Comparison of ENCODE assay signal across 1 cellular context in the genomic region with DNA sequence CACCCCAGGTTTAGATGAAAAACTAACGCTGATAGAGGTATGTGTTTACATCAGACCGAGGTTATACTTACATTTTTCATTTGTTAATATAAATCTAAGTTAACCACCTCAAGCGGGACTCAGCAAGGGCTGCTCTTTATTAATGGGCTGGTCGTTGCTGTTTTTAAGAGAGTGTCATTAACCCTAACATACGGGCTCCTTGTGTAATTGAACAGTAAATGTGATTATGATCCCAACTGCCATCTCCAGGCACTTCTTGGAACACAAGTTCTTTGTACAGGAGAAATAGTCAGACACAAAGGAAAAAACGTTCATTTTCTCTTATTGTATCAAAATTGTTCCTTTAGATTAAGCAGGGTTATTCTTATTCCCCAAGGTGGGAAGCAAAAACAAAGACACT.
TF ChIP-seq lines count a peak whose summit lies in the region.

No MANE protein-coding gene starts in this region.

TF ChIP-seq in WTC11, 78 proteins besides CTCF, POLR2A, EP300 and RAD21 (continued from another document):
- TF ChIP-seq, protein P1, sequence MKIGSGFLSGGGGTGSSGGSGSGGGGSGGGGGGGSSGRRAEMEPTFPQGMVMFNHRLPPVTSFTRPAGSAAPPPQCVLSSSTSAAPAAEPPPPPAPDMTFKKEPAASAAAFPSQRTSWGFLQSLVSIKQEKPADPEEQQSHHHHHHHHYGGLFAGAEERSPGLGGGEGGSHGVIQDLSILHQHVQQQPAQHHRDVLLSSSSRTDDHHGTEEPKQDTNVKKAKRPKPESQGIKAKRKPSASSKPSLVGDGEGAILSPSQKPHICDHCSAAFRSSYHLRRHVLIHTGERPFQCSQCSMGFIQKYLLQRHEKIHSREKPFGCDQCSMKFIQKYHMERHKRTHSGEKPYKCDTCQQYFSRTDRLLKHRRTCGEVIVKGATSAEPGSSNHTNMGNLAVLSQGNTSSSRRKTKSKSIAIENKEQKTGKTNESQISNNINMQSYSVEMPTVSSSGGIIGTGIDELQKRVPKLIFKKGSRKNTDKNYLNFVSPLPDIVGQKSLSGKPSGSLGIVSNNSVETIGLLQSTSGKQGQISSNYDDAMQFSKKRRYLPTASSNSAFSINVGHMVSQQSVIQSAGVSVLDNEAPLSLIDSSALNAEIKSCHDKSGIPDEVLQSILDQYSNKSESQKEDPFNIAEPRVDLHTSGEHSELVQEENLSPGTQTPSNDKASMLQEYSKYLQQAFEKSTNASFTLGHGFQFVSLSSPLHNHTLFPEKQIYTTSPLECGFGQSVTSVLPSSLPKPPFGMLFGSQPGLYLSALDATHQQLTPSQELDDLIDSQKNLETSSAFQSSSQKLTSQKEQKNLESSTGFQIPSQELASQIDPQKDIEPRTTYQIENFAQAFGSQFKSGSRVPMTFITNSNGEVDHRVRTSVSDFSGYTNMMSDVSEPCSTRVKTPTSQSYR (CRISPR knock-in tag; IDR thresholded peaks at IDR 0.05) = no peak
- TF ChIP-seq, protein P2, sequence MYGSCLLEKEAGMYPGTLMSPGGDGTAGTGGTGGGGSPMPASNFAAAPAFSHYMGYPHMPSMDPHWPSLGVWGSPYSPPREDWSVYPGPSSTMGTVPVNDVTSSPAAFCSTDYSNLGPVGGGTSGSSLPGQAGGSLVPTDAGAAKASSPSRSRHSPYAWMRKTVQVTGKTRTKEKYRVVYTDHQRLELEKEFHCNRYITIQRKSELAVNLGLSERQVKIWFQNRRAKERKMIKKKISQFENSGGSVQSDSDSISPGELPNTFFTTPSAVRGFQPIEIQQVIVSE (CRISPR knock-in tag; IDR thresholded peaks at IDR 0.05; ENCODE audit: borderline replicate concordance) = no peak
- TF ChIP-seq KAT7 (CRISPR knock-in tag; IDR thresholded peaks at IDR 0.05; ENCODE audit: borderline replicate concordance) (no peak), GTF2I (CRISPR knock-in tag; conservative IDR thresholded peaks at IDR 0.05) (no peak), ELF4 (CRISPR knock-in tag; IDR thresholded peaks at IDR 0.05; ENCODE audit: low read depth) (no peak)
- TF ChIP-seq, protein P3, sequence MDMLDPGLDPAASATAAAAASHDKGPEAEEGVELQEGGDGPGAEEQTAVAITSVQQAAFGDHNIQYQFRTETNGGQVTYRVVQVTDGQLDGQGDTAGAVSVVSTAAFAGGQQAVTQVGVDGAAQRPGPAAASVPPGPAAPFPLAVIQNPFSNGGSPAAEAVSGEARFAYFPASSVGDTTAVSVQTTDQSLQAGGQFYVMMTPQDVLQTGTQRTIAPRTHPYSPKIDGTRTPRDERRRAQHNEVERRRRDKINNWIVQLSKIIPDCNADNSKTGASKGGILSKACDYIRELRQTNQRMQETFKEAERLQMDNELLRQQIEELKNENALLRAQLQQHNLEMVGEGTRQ (CRISPR knock-in tag; IDR thresholded peaks at IDR 0.05) = no peak
- TF ChIP-seq, protein P4, sequence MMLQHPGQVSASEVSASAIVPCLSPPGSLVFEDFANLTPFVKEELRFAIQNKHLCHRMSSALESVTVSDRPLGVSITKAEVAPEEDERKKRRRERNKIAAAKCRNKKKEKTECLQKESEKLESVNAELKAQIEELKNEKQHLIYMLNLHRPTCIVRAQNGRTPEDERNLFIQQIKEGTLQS (CRISPR knock-in tag; conservative IDR thresholded peaks at IDR 0.05) = no peak
- TF ChIP-seq, protein P5, sequence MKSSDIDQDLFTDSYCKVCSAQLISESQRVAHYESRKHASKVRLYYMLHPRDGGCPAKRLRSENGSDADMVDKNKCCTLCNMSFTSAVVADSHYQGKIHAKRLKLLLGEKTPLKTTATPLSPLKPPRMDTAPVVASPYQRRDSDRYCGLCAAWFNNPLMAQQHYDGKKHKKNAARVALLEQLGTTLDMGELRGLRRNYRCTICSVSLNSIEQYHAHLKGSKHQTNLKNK (CRISPR knock-in tag; IDR thresholded peaks at IDR 0.05) = no peak
- TF ChIP-seq, protein P6, sequence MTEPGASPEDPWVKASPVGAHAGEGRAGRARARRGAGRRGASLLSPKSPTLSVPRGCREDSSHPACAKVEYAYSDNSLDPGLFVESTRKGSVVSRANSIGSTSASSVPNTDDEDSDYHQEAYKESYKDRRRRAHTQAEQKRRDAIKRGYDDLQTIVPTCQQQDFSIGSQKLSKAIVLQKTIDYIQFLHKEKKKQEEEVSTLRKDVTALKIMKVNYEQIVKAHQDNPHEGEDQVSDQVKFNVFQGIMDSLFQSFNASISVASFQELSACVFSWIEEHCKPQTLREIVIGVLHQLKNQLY (CRISPR knock-in tag; IDR thresholded peaks at IDR 0.05) = no peak
TF ChIP-seq in WTC11: peak in this region for 0.
